ENCODE assay signal across 1 cellular context in genomic region chr22:40416636-40417035, GRCh38.
TF ChIP-seq lines count a peak whose summit lies in the region.

No MANE protein-coding gene starts in this region.

TF ChIP-seq in WTC11, 78 proteins besides CTCF, POLR2A, EP300 and RAD21 (continued from another document):
- TF ChIP-seq ZNF532 (CRISPR knock-in tag; IDR thresholded peaks at IDR 0.05; ENCODE audit: borderline replicate concordance): no peak
- no peak for TF ChIP-seq PREB (CRISPR knock-in tag; IDR thresholded peaks at IDR 0.05; ENCODE audit: borderline replicate concordance)
- TF ChIP-seq NR3C1 (CRISPR knock-in tag; conservative IDR thresholded peaks at IDR 0.05; ENCODE audit: low read depth): no peak
- no peak for TF ChIP-seq HMGA2 (CRISPR knock-in tag; IDR thresholded peaks at IDR 0.05)
